Comparison of ENCODE assay signal across 9 cellular contexts in the genomic region with DNA sequence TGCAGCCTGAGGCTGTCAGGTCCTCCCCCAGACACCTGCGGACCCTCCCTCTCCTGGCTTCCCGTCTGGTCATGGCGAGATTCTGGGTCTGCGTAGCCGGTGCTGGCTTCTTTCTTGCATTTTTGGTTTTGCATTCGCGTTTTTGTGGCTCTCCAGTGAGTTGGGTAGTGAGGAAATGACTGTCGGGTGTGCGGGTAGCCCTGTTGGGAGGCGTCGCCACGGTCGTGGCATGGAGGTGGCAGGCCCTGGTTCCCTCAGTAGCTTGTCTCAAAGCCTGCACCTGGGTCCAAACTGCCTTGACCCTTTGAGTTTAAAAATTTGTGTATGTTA. TPM values are rescaled to one million over a fixed set of nuclear protein-coding genes. Genes with fewer than 3 reads are reported as not detected.
DNase-seq lines count a peak whose midpoint lies in the region; ATAC-seq and TF ChIP-seq lines count a peak whose summit lies in the region.
"Had no signal": no experiment of that assay in that cellular context is flagged by ENCODE, and none has a peak within 500 bp of the region (broad histone marks: within the 10 kb centered on the region; RNA-seq: fewer than 3 reads in every experiment).

No MANE protein-coding gene starts in this region.

- ATAC-seq in GM18498 (IDR thresholded peaks at IDR 0.05; ENCODE audit: unreplicated experiment), result peak; percentile 43
- ATAC-seq in psoas muscle, result peak in 3 of 4 donors; percentile 6 to 22 (median 7)

- no peak for TF ChIP-seq POLR2A in NB4 (IDR thresholded peaks at IDR 0.05; ENCODE audit: extremely low read depth, insufficient read length)

- TF ChIP-seq CTCF in NB4 (IDR thresholded peaks at IDR 0.05; ENCODE audit: low read depth, low read length) (no peak), fibroblast of villous mesenchyme (IDR thresholded peaks at IDR 0.05; ENCODE audit: insufficient read depth, low read depth, low read length) (no peak), psoas muscle (IDR thresholded peaks at IDR 0.05) (no peak)

- H3K9me3 ChIP-seq in HAP-1 (no peaks in the 10 kb centered on the region), psoas muscle (no peaks in the 10 kb centered on the region)

- peak overlapping the region; percentile 85 for H3K27ac ChIP-seq in psoas muscle

- H3K27me3 ChIP-seq in HAP-1 (ENCODE audit: low read depth) (no peaks in the 10 kb centered on the region), psoas muscle (ENCODE audit: insufficient read depth in 3 of 3, low read length in 2 of 3) (no peaks in the 10 kb centered on the region)

- H3K4me1 ChIP-seq in HAP-1 (peaks cover 9% of the 10 kb centered on the region), psoas muscle (peaks cover 31% of the 10 kb centered on the region)

- DNase-seq in HAP-1 (ENCODE audit: low spot score in 2 of 2) (peak in 1 of 2 experiments; percentile 54), NB4 (ENCODE audit: low read depth) (peak; percentile 70), fibroblast of villous mesenchyme (ENCODE audit: low read depth) (peak; percentile 32), psoas muscle (no peak), NAMALWA (ENCODE audit: low spot score) (no peak), NCI-H1417 (lab: John Stamatoyannopoulos, UW) (no peak)
- peak; percentile 75 to 78 for DNase-seq in activated T-cell treated with anti-CD3 and anti-CD28 coated beads, Interleukin-2, amount 50 U/mL, for 48 hours

- no peaks in the 10 kb centered on the region for H3K36me3 ChIP-seq in HAP-1 (replicated peaks)
- peaks cover 0 to 16% of the 10 kb centered on the region in 2 donors for H3K36me3 ChIP-seq in psoas muscle (ENCODE audit: insufficient read depth in 1 of 2, low read depth in 1 of 2)

- intact Hi-C loops in psoas muscle (cut with DNase I), result loop anchor here in 1 of 2 donors (10.0 kb wide), 1 partner anchor 226 kb away; no protein-coding TSS in a partner anchor

- 0 to 1% (median 1%) methylated on average over 13 of the region's 13 CpGs for WGBS in psoas muscle, 3 donors

- in situ Hi-C loops in HAP-1 (cut with MboI; ENCODE audit: low sequenced_read_pairs), result no loop called here

- peak overlapping the region; percentile 69 for H3K4me3 ChIP-seq in HAP-1
- peak overlapping the region; percentile 97 for H3K4me3 ChIP-seq in NB4 (ENCODE audit: low read depth, low read length)
- peak overlapping the region; percentile 95 for H3K4me3 ChIP-seq in fibroblast of villous mesenchyme (ENCODE audit: low read depth, low read length)
- H3K4me3 ChIP-seq in psoas muscle, result peak overlapping the region; percentile 95

RNA-seq across cellular contexts. Expression of a gene that starts 0.3 kb away (rescaled TPM):
- total RNA-seq in fibroblast of villous mesenchyme (17.7 and 19.9 TPM in 2 replicates), psoas muscle (10 to 100 TPM in 1 of 4 donors, 1 to 10 TPM in 3; 7.2 to 10.1 (median 8.1) TPM)
- polyA plus RNA-seq in psoas muscle, result 1 to 10 TPM; 3.4 to 9.3 (median 3.7) TPM

RNA-seq across cellular contexts. Expression of a gene that starts 0.6 kb away (rescaled TPM):
- 12.5 and 13.5 TPM in 2 replicates for total RNA-seq in fibroblast of villous mesenchyme
- total RNA-seq in psoas muscle, result 10 to 100 TPM; 13.3 to 19.2 (median 15.1) TPM
- 1 to 10 TPM; 3.4 to 8.5 (median 5.4) TPM for polyA plus RNA-seq in psoas muscle

RNA-seq across cellular contexts. Expression of a gene that starts 47.9 kb away (rescaled TPM):
- not detected in 2 replicates for total RNA-seq in fibroblast of villous mesenchyme
- not detected for total RNA-seq in psoas muscle
- not detected for polyA plus RNA-seq in psoas muscle
- total RNA-seq: pulmonary artery endothelial cell had no signal

Comparison
In these comparisons a context has a peak if more than half of its experiments do, and no peak if none do; other contexts are left out.
1. DNase-seq: peak in NB4 (single experiment), activated T-cell treated with anti-CD3 and anti-CD28 coated beads, Interleukin-2, amount 50 U/mL, for 48 hours (2 of 2) and fibroblast of villous mesenchyme (single experiment); none in psoas muscle (0 of 2), NAMALWA (single experiment) and NCI-H1417 (0 of 3).
2. Peak in every context shown above with its lines, with median percentiles within 50 percentile points of each other: H3K4me3 ChIP-seq.